In genomic region chr10:126058507-126058906, GRCh38 we compare ENCODE assay signal across 1 cellular context.
TF ChIP-seq lines count a peak whose summit lies in the region.

No MANE protein-coding gene starts in this region.

TF ChIP-seq in SK-N-SH, 30 proteins besides CTCF, POLR2A, EP300 and RAD21 (continued from another document):
- TF ChIP-seq ZBTB33 (IDR thresholded peaks at IDR 0.05; ENCODE audit: borderline replicate concordance, low read depth) (no peak), TEAD4 (IDR thresholded peaks at IDR 0.05; ENCODE audit: borderline replicate concordance, insufficient read depth) (no peak), PBX3 (IDR thresholded peaks at IDR 0.05) (peak; percentile 21; the same call in 1 of the 2 replicates), NRF1 (IDR thresholded peaks at IDR 0.05; ENCODE audit: low read depth, low read length) (no peak), IRF3 (IDR thresholded peaks at IDR 0.05; ENCODE audit: low read depth, low read length) (no peak), GATA2 (CRISPR knock-in tag; IDR thresholded peaks at IDR 0.05) (peak; percentile 81), REST (IDR thresholded peaks at IDR 0.05; ENCODE audit: low read depth, low read length) (no peak)
